Comparison of ENCODE assay signal across 9 cellular contexts in the genomic region with DNA sequence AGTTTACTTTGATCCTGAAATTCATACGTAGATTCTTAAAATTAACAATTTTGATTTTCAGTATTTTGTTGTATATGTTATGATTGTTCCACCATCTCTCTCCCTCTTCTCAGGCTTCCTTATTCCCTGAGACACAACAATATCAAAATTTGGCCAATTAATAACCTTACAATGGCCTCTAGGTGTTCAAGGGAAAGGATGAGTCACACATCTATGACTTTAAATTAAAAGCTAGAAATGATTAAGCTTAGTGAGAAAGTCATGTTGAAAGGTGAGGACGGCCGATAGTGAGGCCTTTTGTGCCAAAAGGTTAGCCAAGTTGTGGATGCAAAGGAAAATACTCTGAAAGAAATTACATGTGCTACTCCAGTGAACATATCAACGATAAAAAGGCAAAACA. TPM values are rescaled to one million over a fixed set of nuclear protein-coding genes. Genes with fewer than 3 reads are reported as not detected.
"Had no signal": no experiment of that assay in that cellular context is flagged by ENCODE, and none has a peak within 500 bp of the region (broad histone marks: within the 10 kb centered on the region; RNA-seq: fewer than 3 reads in every experiment).

No MANE protein-coding gene starts in this region.

- FAIRE-seq: H1, HepG2 had no signal

- H3K27me3 Mint-ChIP-seq: IgD-negative memory B cell had no signal

- H3K27ac Mint-ChIP-seq: GM23338, H9, IgD-negative memory B cell had no signal

- H3K9me3 Mint-ChIP-seq: GM23338, H9 had no signal

- H3K4me1 Mint-ChIP-seq: GM23338, H9 had no signal

- H3K4me3 ChIP-seq: GM23338 had no signal

- H3K4me2 ChIP-seq: GM23338 had no signal

- H3K4me3 Mint-ChIP-seq: GM23338, H9, IgD-negative memory B cell had no signal

- ATAC-seq: GM23338, HepG2 had no signal

- H3K27ac ChIP-seq: HL-60 had no signal

- DNase-seq: H9, HCEC 1CT, KBM-7 had no signal

RNA-seq across cellular contexts. Expression of gene OR52J3, which starts 5.5 kb away (rescaled TPM):
- total RNA-seq: GM23338, H1, H9, HepG2, HT1080 had no signal
- polyA plus RNA-seq: GM23338, H1, HepG2, IgD-negative memory B cell had no signal

RNA-seq across cellular contexts. Expression of gene OR52E2, which starts 18.6 kb away (rescaled TPM):
- total RNA-seq: GM23338, H1, H9, HepG2, HT1080 had no signal
- polyA plus RNA-seq: GM23338, H1, HepG2, IgD-negative memory B cell had no signal

RNA-seq across cellular contexts. Expression of gene OR52E1, which starts 28.5 kb away (rescaled TPM):
- total RNA-seq: GM23338, H1, H9, HepG2, HT1080 had no signal
- polyA plus RNA-seq: GM23338, H1, HepG2, IgD-negative memory B cell had no signal

RNA-seq across cellular contexts. Expression of gene OR51L1, which starts 46.2 kb away (rescaled TPM):
- total RNA-seq: GM23338, H1, H9, HepG2, HT1080 had no signal
- polyA plus RNA-seq: GM23338, H1, HepG2, IgD-negative memory B cell had no signal
